Comparison of ENCODE assay signal across 10 cellular contexts in genomic region chr4:122854860-122855259, GRCh38. TPM values are rescaled to one million over a fixed set of nuclear protein-coding genes. Genes with fewer than 3 reads are reported as not detected.
DNase-seq lines count a peak whose midpoint lies in the region; ATAC-seq and TF ChIP-seq lines count a peak whose summit lies in the region.
"Had no signal": no experiment of that assay in that cellular context is flagged by ENCODE, and none has a peak within 500 bp of the region (broad histone marks: within the 10 kb centered on the region; RNA-seq: fewer than 3 reads in every experiment).

No MANE protein-coding gene starts in this region.

- H3K9ac ChIP-seq in endodermal cell (ENCODE audit: extremely low read depth, low read length, poor library complexity, severe bottlenecking) = no peak overlapping the region

- H3K27ac ChIP-seq in endodermal cell (ENCODE audit: low read depth, low read length) (no peak overlapping the region), right lobe of liver (peak overlapping the region in 1 of 3 donors; percentile 11), stomach (peak overlapping the region in 4 of 5 donors; percentile 43 to 66 (median 52))

- no peaks in the 10 kb centered on the region for H3K4me1 ChIP-seq in endodermal cell (ENCODE audit: control insufficient read depth, insufficient read depth, low read length)
- H3K4me1 ChIP-seq in right lobe of liver = no peaks in the 10 kb centered on the region
- H3K4me1 ChIP-seq in stomach = peaks cover 0 to 29% (median 14%) of the 10 kb centered on the region in 4 donors

- DNase-seq in NCI-H446 treated with DMSO at 0.1 percent for 48 hours (lab: John Stamatoyannopoulos, UW) = peak; percentile 71
- no peak for DNase-seq in endodermal cell
- peak in 2 of 3 donors; percentile 20 to 50 for DNase-seq in right lobe of liver
- no peak for DNase-seq in stomach
- no peak for DNase-seq in mesenteric fat pad (ENCODE audit: low spot score)
- DNase-seq in SIG-M5 (lab: John Stamatoyannopoulos, UW) = no peak
- no peak for DNase-seq in GM13976 (ENCODE audit: low spot score)
- DNase-seq: activated CD4-positive, alpha-beta T cell treated with anti-CD3 and anti-CD28 coated beads, Interleukin-2, amount 10 ng/mL, durations not matched to agents 24 days and 14 days; central memory CD4-positive, alpha-beta T cell had no signal

- no peak for TF ChIP-seq CTCF in endodermal cell (conservative IDR thresholded peaks at IDR 0.05)
- no peak for TF ChIP-seq CTCF in right lobe of liver (IDR thresholded peaks at IDR 0.05)
- no peak for TF ChIP-seq CTCF in stomach (IDR thresholded peaks at IDR 0.05)
- no peak for TF ChIP-seq CTCF in GM13976 (IDR thresholded peaks at IDR 0.05; ENCODE audit: borderline replicate concordance, control extremely low read depth, extremely low read depth, insufficient read depth, missing control alignments)

- no peak for TF ChIP-seq POLR2A in right lobe of liver (IDR thresholded peaks at IDR 0.05)
- TF ChIP-seq POLR2A in stomach (IDR thresholded peaks at IDR 0.05) = no peak

- ATAC-seq in right lobe of liver (peak; percentile 69 to 82 (median 78)), GM19397 (IDR thresholded peaks at IDR 0.05; ENCODE audit: unreplicated experiment) (no peak)

- no peaks in the 10 kb centered on the region for H3K36me3 ChIP-seq in endodermal cell (ENCODE audit: control insufficient read depth, insufficient read depth, low read length)
- no peaks in the 10 kb centered on the region for H3K36me3 ChIP-seq in right lobe of liver
- no peaks in the 10 kb centered on the region for H3K36me3 ChIP-seq in stomach

- H3K36me3 Mint-ChIP-seq in endodermal cell (ENCODE audit: low read depth) = no peaks in the 10 kb centered on the region

- no peak overlapping the region for H3K4me3 Mint-ChIP-seq in endodermal cell
- H3K4me3 Mint-ChIP-seq: activated CD4-positive, alpha-beta T cell treated with anti-CD3 and anti-CD28 coated beads, Interleukin-2, amount 10 ng/mL, durations not matched to agents 24 days and 14 days had no signal

- peak overlapping the region; percentile 40 for H3K27ac Mint-ChIP-seq in endodermal cell
- H3K27ac Mint-ChIP-seq: activated CD4-positive, alpha-beta T cell treated with anti-CD3 and anti-CD28 coated beads, Interleukin-2, amount 10 ng/mL, durations not matched to agents 24 days and 14 days had no signal

- H3K9me3 ChIP-seq in endodermal cell (ENCODE audit: control insufficient read depth, low read length) (no peaks in the 10 kb centered on the region), right lobe of liver (no peaks in the 10 kb centered on the region), stomach (no peaks in the 10 kb centered on the region)

- 96% methylated on average over 4 of the region's 4 CpGs; no CpG with 5 or more reads in 1 of the 2 experiments for WGBS in endodermal cell (ENCODE audit: insufficient coverage in 1 of 2, insufficient read length in 1 of 2), 2 experiments
- 31% methylated on average over 4 of the region's 4 CpGs for WGBS in right lobe of liver (ENCODE audit: insufficient coverage, low coverage, low lambda C conversion rate, missing lambda C conversion rate)
- WGBS in stomach, 5 donors = 48 to 60% (median 56%) methylated on average over 4 of the region's 4 CpGs

- no peak for TF ChIP-seq EP300 in stomach (IDR thresholded peaks at IDR 0.05)

- no peak overlapping the region for H3K4me3 ChIP-seq in endodermal cell (ENCODE audit: low read length)
- peak overlapping the region in 2 of 3 donors; percentile 8 to 23 for H3K4me3 ChIP-seq in right lobe of liver
- H3K4me3 ChIP-seq in stomach = peak overlapping the region in 3 of 4 donors; percentile 3 to 19 (median 15)

- H3K4me1 Mint-ChIP-seq in endodermal cell = peaks cover 41% of the 10 kb centered on the region
- H3K4me1 Mint-ChIP-seq: activated CD4-positive, alpha-beta T cell treated with anti-CD3 and anti-CD28 coated beads, Interleukin-2, amount 10 ng/mL, durations not matched to agents 24 days and 14 days had no signal

- H3K27me3 ChIP-seq in endodermal cell (ENCODE audit: control insufficient read depth, insufficient read depth, low read length, poor library complexity, severe bottlenecking) = no peaks in the 10 kb centered on the region
- H3K27me3 ChIP-seq in right lobe of liver = no peaks in the 10 kb centered on the region
- no peaks in the 10 kb centered on the region for H3K27me3 ChIP-seq in stomach

- H3K27me3 Mint-ChIP-seq in endodermal cell (ENCODE audit: insufficient read depth) = peaks cover 1% of the 10 kb centered on the region

- in situ Hi-C loops in GM13976 (cut with MboI; ENCODE audit: low sequenced_read_pairs, unreplicated experiment) = no loop called here

- intact Hi-C loops in right lobe of liver (cut with DNase I) (no loop called here), stomach (cut with DNase I; ENCODE audit: low total_unique reads) (no loop called here)

- H3K9me3 Mint-ChIP-seq in endodermal cell = no peaks in the 10 kb centered on the region
- H3K9me3 Mint-ChIP-seq: activated CD4-positive, alpha-beta T cell treated with anti-CD3 and anti-CD28 coated beads, Interleukin-2, amount 10 ng/mL, durations not matched to agents 24 days and 14 days had no signal

RNA-seq across cellular contexts. Expression of gene FGF2, which starts 28.2 kb away (rescaled TPM):
- 10 to 100 TPM; 12.5 to 18.5 TPM for total RNA-seq in endodermal cell
- 15.6 TPM for polyA plus RNA-seq in endodermal cell (2013, experiment 1 of 2)
- polyA plus RNA-seq in endodermal cell (2013, experiment 2 of 2) = 9.1 TPM
- 1 to 10 TPM in 3 of 6 experiments, under 1 TPM in 3; 0.88 to 1.6 (median 1.1) TPM for total RNA-seq in right lobe of liver
- total RNA-seq in stomach = 10 to 100 TPM in 3 of 5 donors, 1 to 10 TPM in 1, under 1 TPM in 1; 0.29 to 47.3 (median 29.2) TPM
- polyA plus RNA-seq in stomach = 1 to 10 TPM; 2.6 to 4.5 (median 3.5) TPM
- 39.1 TPM for total RNA-seq in mesenteric fat pad

Comparison
In these comparisons a context has a peak if more than half of its experiments do, and no peak if none do; other contexts are left out.
1. DNase-seq: peak in NCI-H446 treated with DMSO at 0.1 percent for 48 hours (single experiment) and right lobe of liver (2 of 3); none in endodermal cell (single experiment), stomach (single experiment), mesenteric fat pad (single experiment), SIG-M5 (single experiment) and GM13976 (single experiment).